Comparison of ENCODE assay signal across 8 cellular contexts in genomic region chr4:147780137-147780777, GRCh38. TPM values are rescaled to one million over a fixed set of nuclear protein-coding genes. Genes with fewer than 3 reads are reported as not detected.
DNase-seq lines count a peak whose midpoint lies in the region; ATAC-seq and TF ChIP-seq lines count a peak whose summit lies in the region.

No MANE protein-coding gene starts in this region.

- TF ChIP-seq CTCF in AG04450 (IDR thresholded peaks at IDR 0.05; ENCODE audit: low read depth, low read length), result no peak

- H3K27me3 Mint-ChIP-seq in central memory CD8-positive, alpha-beta T cell, result no peaks in the 10 kb centered on the region

- ATAC-seq in GM19043 (IDR thresholded peaks at IDR 0.05; ENCODE audit: low read depth, unreplicated experiment) (peak; percentile 65), HG03095 (IDR thresholded peaks at IDR 0.05; ENCODE audit: unreplicated experiment) (peak; percentile 48), SK-N-SH treated with all-trans-retinoic acid at 6 μM for 48 hours (no peak)
- ATAC-seq in central memory CD8-positive, alpha-beta T cell (replicated peaks; ENCODE audit: extremely low read depth, poor library complexity, severe bottlenecking), result no peak

- H3K9me3 Mint-ChIP-seq in central memory CD8-positive, alpha-beta T cell, result no peaks in the 10 kb centered on the region

- DNase-seq in AG04450 (ENCODE audit: low read depth, low spot score), result no peak
- no peak for DNase-seq in central memory CD8-positive, alpha-beta T cell (ENCODE audit: low spot score in 2 of 2)
- no peak for DNase-seq in activated effector memory CD4-positive, alpha-beta T cell treated with anti-CD3 and anti-CD28 coated beads, Interleukin-2, amount 50 U/mL, for 16 hours
- DNase-seq in SK-N-DZ (ENCODE audit: low spot score), result no peak
- DNase-seq in DMS153 treated with DMSO at 0.1 percent for 48 hours (lab: John Stamatoyannopoulos, UW; ENCODE audit: unreplicated experiment), result no peak

- H3K36me3 Mint-ChIP-seq in central memory CD8-positive, alpha-beta T cell (ENCODE audit: insufficient read depth), result no peaks in the 10 kb centered on the region

- no peak overlapping the region for H3K4me3 Mint-ChIP-seq in central memory CD8-positive, alpha-beta T cell

- H3K27me3 ChIP-seq in AG04450 (ENCODE audit: control insufficient read depth, insufficient read depth, low read length), result no peaks in the 10 kb centered on the region

- H3K4me3 ChIP-seq in AG04450 (ENCODE audit: low read depth, low read length), result no peak overlapping the region

- POLR2A ChIA-PET in AG04450 (lab: Yijun Ruan, JAX), result no interaction called here

- H3K27ac ChIP-seq in AG04450 (ENCODE audit: low read depth, low read length), result peak overlapping the region; percentile 21

- H3K4me1 Mint-ChIP-seq in central memory CD8-positive, alpha-beta T cell, result peaks cover 26% of the 10 kb centered on the region

- H3K9me3 ChIP-seq in AG04450 (ENCODE audit: control insufficient read depth, insufficient read depth, low read length), result no peaks in the 10 kb centered on the region

- peak overlapping the region; percentile 30 for H3K27ac Mint-ChIP-seq in central memory CD8-positive, alpha-beta T cell (ENCODE audit: low read depth)

- CTCF ChIA-PET in AG04450 (lab: Charles Lee), result interaction anchor here (0.8 to 1.0 kb wide), 2 partner anchors 10 to 87 kb away, joined by 3 to 6 read pairs; no protein-coding TSS in a partner anchor

TF ChIP-seq in SK-N-SH treated with all-trans-retinoic acid at 6 μM for 48 hours, 23 proteins besides CTCF, POLR2A, EP300 and RAD21:
- TF ChIP-seq TOX (CRISPR knock-in tag; IDR thresholded peaks at IDR 0.05; ENCODE audit: borderline replicate concordance) (no peak), PPARA (CRISPR knock-in tag; IDR thresholded peaks at IDR 0.05; ENCODE audit: borderline replicate concordance) (no peak), OSR1 (CRISPR knock-in tag; IDR thresholded peaks at IDR 0.05) (no peak), ARNTL (CRISPR knock-in tag; IDR thresholded peaks at IDR 0.05; ENCODE audit: borderline replicate concordance, low read depth) (no peak), CSRNP3 (CRISPR knock-in tag; IDR thresholded peaks at IDR 0.05) (no peak), ESRRG (CRISPR knock-in tag; IDR thresholded peaks at IDR 0.05) (no peak), ZNF8 (CRISPR knock-in tag; IDR thresholded peaks at IDR 0.05) (no peak)

RNA-seq across cellular contexts. Expression of gene ARHGAP10, which starts 48.4 kb away (rescaled TPM):
- 29.3 and 31.1 TPM in 2 replicates for polyA plus RNA-seq in AG04450 (2011; rRNA removed)
- polyA minus RNA-seq in AG04450 (2011; rRNA and poly(A)+ RNA removed), result 33.4 and 41.6 TPM in 2 replicates
- polyA plus RNA-seq in SK-N-DZ (2014; cell fraction: cytosol; rRNA removed), result 11.7 and 13.3 TPM in 2 replicates
- polyA plus RNA-seq in SK-N-DZ (2014; cell fraction: nucleus; rRNA removed), result 6.6 and 7.0 TPM in 2 replicates

Comparison
In these comparisons a context has a peak if more than half of its experiments do, and no peak if none do; other contexts are left out.
1. ATAC-seq: peak in GM19043 (single experiment) and HG03095 (single experiment); none in central memory CD8-positive, alpha-beta T cell (single experiment) and SK-N-SH treated with all-trans-retinoic acid at 6 μM for 48 hours (single experiment).